Comparison of ENCODE assay signal across 29 cellular contexts in the genomic region with DNA sequence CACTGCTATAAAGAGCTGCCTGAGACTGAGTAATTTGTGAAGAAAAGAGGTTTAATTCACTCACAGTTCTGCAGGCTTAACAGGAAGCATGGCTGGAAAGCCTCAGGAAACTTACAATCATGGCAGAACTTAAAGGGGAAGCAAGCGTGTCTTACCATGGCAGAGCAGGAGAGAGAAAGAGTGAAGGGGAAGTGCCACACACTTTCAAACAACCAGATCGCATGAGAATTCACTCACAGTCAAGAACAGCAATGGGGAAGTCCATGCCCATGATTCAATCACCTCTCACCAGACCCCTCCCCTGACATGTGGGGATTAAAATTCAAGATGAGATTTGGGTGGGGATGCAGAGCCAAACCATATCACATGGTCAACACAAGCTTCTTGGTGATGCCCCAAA. TPM values are rescaled to one million over a fixed set of nuclear protein-coding genes. Genes with fewer than 3 reads are reported as not detected.
"Had no signal": no experiment of that assay in that cellular context is flagged by ENCODE, and none has a peak within 500 bp of the region (broad histone marks: within the 10 kb centered on the region; RNA-seq: fewer than 3 reads in every experiment).

No MANE protein-coding gene starts in this region.

- H3K9me3 ChIP-seq: colonic mucosa, gastrocnemius medialis, right lobe of liver, testis, tibial artery had no signal

- H3K27ac ChIP-seq: colonic mucosa, epithelial cell of prostate, gastrocnemius medialis, heart left ventricle, left lung, neural progenitor cell, parathyroid adenoma, right lobe of liver, testis, tibial artery had no signal

- H2AFZ ChIP-seq: neural progenitor cell, parathyroid adenoma had no signal

- ATAC-seq: esophagus mucosa; gastrocnemius medialis; heart left ventricle; left cardiac atrium; left lung; naive thymus-derived CD4-positive, alpha-beta T cell; right lobe of liver; stimulated activated naive CD8-positive, alpha-beta T cell treated with anti-CD3 and anti-CD28 coated beads, Interleukin-15, amount 100 ng/mL, for 72 hours had no signal

- H3K79me2 ChIP-seq: parathyroid adenoma had no signal

- H3K9ac ChIP-seq: neural progenitor cell, parathyroid adenoma had no signal

- H3K4me3 ChIP-seq: colonic mucosa, gastrocnemius medialis, heart left ventricle, left lung, neural progenitor cell, right lobe of liver, testis, tibial artery had no signal

- H3K4me2 ChIP-seq: neural progenitor cell had no signal

- H3K4me1 ChIP-seq: colonic mucosa, gastrocnemius medialis, heart left ventricle, left lung, neural progenitor cell, parathyroid adenoma, right lobe of liver, testis, tibial artery had no signal

- H3K27me3 ChIP-seq: colonic mucosa, neural progenitor cell, right lobe of liver, testis had no signal

- DNase-seq: colonic mucosa; effector CD8-positive, alpha-beta T cell; endodermal cell; foreskin fibroblast; gastrocnemius medialis; heart left ventricle; hippocampal formation; left cardiac atrium; left lung; mesendoderm; midbrain; naive thymus-derived CD4-positive, alpha-beta T cell; right lobe of liver; small intestine; stimulated activated CD4-positive, alpha-beta T cell treated with anti-CD3 and anti-CD28 coated beads, Interleukin-15, amount 100 ng/mL, for 24 hours; stimulated activated CD4-positive, alpha-beta T cell treated with anti-CD3 and anti-CD28 coated beads, Interleukin-2, amount 100 ng/mL, for 48 hours; stimulated activated naive CD4-positive, alpha-beta T cell; stimulated activated naive CD8-positive, alpha-beta T cell treated with anti-CD3 and anti-CD28 coated beads, Interleukin-15, amount 100 ng/mL, for 72 hours; testis; tibial artery had no signal

- H3K36me3 ChIP-seq: colonic mucosa, gastrocnemius medialis, heart left ventricle, left lung, neural progenitor cell, right lobe of liver, tibial artery had no signal

RNA-seq across cellular contexts. Expression of gene CDK5R2, which starts 34.7 kb away (rescaled TPM):
- total RNA-seq: esophagus mucosa; gastrocnemius medialis; glomerular endothelial cell; heart left ventricle; left cardiac atrium; left lung; lower leg skin; lung microvascular endothelial cell; naive thymus-derived CD4-positive, alpha-beta T cell; osteoblast; right lobe of liver had no signal
- polyA plus RNA-seq: heart left ventricle; naive thymus-derived CD4-positive, alpha-beta T cell had no signal

RNA-seq across cellular contexts. Expression of gene WNT10A, which starts 44.1 kb away (rescaled TPM):
- total RNA-seq: endodermal cell, gastrocnemius medialis, glomerular endothelial cell, lung microvascular endothelial cell, osteoblast, progenitor cell of endocrine pancreas had no signal
